Comparison of ENCODE assay signal across 1 cellular context in the genomic region with DNA sequence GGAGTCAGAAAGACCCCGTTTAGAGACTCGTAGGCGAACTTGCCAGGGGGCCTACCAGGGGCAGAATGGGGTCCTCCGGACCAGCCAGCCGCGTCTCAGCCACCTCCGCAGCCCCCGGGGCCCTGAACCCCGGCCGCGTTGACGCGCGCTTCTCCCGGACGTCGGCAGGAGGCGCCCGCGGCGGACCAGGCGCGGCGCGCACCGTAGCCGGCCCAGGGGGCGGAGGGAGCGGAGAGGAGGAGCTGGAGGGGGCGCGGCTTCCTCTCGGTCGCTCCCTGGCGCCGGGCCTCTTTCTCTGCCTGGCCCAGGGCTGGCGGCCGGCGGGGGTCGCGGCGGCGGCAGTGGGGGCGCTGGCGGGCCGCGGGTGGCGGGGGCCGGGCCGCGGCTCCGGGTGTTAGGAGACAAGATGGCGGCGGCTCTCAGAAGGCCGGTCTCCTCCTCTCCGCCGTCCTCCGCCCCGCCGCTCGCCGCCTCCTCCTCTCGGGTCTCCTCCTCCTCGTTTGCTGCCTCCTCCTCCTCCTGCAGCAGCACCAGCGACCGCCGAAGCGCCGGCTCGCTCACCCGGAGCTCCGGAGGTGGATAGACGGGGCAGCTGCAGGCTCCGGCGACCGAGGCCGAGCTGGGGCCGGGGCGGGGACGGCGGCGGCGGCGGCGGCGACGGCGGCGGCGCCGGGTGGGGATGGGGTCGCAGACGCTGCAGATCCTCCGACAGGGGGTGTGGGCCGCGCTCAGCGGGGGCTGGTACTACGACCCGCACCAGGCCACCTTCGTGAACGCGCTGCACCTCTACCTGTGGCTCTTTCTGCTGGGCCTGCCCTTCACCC.
TF ChIP-seq lines count a peak whose summit lies in the region.

A gene (plus strand): TSS at position 288 of the 824 bp plus-strand sequence. CDS start 392 bp downstream, at position 680.

TF ChIP-seq in HepG2, 621 proteins besides CTCF, POLR2A, EP300 and RAD21 (continued from another document and continues in another):
- TF ChIP-seq ZNF12 (CRISPR knock-in tag; IDR thresholded peaks at IDR 0.05) (no peak), ZNF33B (CRISPR knock-in tag; IDR thresholded peaks at IDR 0.05) (no peak), ATRX (CRISPR knock-in tag; IDR thresholded peaks at IDR 0.05; ENCODE audit: borderline replicate concordance) (no peak), ZNF337 (CRISPR knock-in tag; IDR thresholded peaks at IDR 0.05; ENCODE audit: borderline replicate concordance, low read depth) (no peak), ZNF10 (CRISPR knock-in tag; IDR thresholded peaks at IDR 0.05; ENCODE audit: borderline replicate concordance, low read depth) (no peak), ZMYM2 (CRISPR knock-in tag; IDR thresholded peaks at IDR 0.05) (no peak), ZKSCAN1 (IDR thresholded peaks at IDR 0.05; ENCODE audit: low read length) (no peak), ELF1 (CRISPR knock-in tag; IDR thresholded peaks at IDR 0.05) (no peak), ZNF232 (CRISPR knock-in tag; IDR thresholded peaks at IDR 0.05; ENCODE audit: borderline replicate concordance) (no peak), RBM39 (IDR thresholded peaks at IDR 0.05; ENCODE audit: low read depth, low read length, poor library complexity, severe bottlenecking) (no peak), ZNF296 (CRISPR knock-in tag; conservative IDR thresholded peaks at IDR 0.05) (no peak), HOXA3 (CRISPR knock-in tag; IDR thresholded peaks at IDR 0.05) (peak; percentile 62; the same call in 1 of the 2 replicates), AHR (CRISPR knock-in tag; IDR thresholded peaks at IDR 0.05) (no peak), PHF21A (CRISPR knock-in tag; IDR thresholded peaks at IDR 0.05) (peak; percentile 22; the same call in 1 of the 2 replicates), MTF1 (CRISPR knock-in tag; IDR thresholded peaks at IDR 0.05) (no peak), SIN3A (IDR thresholded peaks at IDR 0.05; ENCODE audit: borderline replicate concordance, low read depth, low read length) (peak; percentile 63; the same call in 1 of the 2 replicates), POGZ (CRISPR knock-in tag; IDR thresholded peaks at IDR 0.05) (peak; percentile 85), SP4 (CRISPR knock-in tag; IDR thresholded peaks at IDR 0.05) (peak; percentile 72; the same call in 1 of the 2 replicates), BHLHE40 (IDR thresholded peaks at IDR 0.05; ENCODE audit: low read length) (no peak), TCF12 (IDR thresholded peaks at IDR 0.05) (no peak), TCF12 (CRISPR knock-in tag; IDR thresholded peaks at IDR 0.05) (no peak)
- TF ChIP-seq, protein P1, sequence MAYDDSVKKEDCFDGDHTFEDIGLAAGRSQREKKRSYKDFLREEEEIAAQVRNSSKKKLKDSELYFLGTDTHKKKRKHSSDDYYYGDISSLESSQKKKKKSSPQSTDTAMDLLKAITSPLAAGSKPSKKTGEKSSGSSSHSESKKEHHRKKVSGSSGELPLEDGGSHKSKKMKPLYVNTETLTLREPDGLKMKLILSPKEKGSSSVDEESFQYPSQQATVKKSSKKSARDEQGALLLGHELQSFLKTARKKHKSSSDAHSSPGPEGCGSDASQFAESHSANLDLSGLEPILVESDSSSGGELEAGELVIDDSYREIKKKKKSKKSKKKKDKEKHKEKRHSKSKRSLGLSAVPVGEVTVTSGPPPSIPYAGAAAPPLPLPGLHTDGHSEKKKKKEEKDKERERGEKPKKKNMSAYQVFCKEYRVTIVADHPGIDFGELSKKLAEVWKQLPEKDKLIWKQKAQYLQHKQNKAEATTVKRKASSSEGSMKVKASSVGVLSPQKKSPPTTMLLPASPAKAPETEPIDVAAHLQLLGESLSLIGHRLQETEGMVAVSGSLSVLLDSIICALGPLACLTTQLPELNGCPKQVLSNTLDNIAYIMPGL (CRISPR knock-in tag; IDR thresholded peaks at IDR 0.05; ENCODE audit: borderline replicate concordance in 1 of 2, low read depth in 1 of 2), result peak; percentile 74 to 86; a peak in 2 of 4 replicates
- TF ChIP-seq, protein P2, sequence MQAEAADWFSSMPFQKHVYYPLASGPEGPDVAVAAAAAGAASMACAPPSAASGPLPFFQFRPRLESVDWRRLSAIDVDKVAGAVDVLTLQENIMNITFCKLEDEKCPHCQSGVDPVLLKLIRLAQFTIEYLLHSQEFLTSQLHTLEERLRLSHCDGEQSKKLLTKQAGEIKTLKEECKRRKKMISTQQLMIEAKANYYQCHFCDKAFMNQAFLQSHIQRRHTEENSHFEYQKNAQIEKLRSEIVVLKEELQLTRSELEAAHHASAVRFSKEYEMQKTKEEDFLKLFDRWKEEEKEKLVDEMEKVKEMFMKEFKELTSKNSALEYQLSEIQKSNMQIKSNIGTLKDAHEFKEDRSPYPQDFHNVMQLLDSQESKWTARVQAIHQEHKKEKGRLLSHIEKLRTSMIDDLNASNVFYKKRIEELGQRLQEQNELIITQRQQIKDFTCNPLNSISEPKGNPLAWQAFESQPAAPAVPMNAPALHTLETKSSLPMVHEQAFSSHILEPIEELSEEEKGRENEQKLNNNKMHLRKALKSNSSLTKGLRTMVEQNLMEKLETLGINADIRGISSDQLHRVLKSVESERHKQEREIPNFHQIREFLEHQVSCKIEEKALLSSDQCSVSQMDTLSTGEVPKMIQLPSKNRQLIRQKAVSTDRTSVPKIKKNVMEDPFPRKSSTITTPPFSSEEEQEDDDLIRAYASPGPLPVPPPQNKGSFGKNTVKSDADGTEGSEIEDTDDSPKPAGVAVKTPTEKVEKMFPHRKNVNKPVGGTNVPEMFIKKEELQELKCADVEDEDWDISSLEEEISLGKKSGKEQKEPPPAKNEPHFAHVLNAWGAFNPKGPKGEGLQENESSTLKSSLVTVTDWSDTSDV (CRISPR knock-in tag; IDR thresholded peaks at IDR 0.05), result no peak
- TF ChIP-seq, protein P3, sequence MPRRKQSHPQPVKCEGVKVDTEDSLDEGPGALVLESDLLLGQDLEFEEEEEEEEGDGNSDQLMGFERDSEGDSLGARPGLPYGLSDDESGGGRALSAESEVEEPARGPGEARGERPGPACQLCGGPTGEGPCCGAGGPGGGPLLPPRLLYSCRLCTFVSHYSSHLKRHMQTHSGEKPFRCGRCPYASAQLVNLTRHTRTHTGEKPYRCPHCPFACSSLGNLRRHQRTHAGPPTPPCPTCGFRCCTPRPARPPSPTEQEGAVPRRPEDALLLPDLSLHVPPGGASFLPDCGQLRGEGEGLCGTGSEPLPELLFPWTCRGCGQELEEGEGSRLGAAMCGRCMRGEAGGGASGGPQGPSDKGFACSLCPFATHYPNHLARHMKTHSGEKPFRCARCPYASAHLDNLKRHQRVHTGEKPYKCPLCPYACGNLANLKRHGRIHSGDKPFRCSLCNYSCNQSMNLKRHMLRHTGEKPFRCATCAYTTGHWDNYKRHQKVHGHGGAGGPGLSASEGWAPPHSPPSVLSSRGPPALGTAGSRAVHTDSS (CRISPR knock-in tag; conservative IDR thresholded peaks at IDR 0.05), result no peak
- TF ChIP-seq, protein P4, sequence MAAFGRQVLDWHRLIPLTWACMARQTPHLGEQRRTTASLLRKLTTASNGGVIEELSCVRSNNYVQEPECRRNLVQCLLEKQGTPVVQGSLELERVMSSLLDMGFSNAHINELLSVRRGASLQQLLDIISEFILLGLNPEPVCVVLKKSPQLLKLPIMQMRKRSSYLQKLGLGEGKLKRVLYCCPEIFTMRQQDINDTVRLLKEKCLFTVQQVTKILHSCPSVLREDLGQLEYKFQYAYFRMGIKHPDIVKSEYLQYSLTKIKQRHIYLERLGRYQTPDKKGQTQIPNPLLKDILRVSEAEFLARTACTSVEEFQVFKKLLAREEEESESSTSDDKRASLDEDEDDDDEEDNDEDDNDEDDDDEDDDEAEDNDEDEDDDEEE (CRISPR knock-in tag; IDR thresholded peaks at IDR 0.05), result no peak
- TF ChIP-seq, protein P5, sequence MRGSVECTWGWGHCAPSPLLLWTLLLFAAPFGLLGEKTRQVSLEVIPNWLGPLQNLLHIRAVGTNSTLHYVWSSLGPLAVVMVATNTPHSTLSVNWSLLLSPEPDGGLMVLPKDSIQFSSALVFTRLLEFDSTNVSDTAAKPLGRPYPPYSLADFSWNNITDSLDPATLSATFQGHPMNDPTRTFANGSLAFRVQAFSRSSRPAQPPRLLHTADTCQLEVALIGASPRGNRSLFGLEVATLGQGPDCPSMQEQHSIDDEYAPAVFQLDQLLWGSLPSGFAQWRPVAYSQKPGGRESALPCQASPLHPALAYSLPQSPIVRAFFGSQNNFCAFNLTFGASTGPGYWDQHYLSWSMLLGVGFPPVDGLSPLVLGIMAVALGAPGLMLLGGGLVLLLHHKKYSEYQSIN (CRISPR knock-in tag; IDR thresholded peaks at IDR 0.05; ENCODE audit: borderline replicate concordance), result no peak
- TF ChIP-seq, protein P6, sequence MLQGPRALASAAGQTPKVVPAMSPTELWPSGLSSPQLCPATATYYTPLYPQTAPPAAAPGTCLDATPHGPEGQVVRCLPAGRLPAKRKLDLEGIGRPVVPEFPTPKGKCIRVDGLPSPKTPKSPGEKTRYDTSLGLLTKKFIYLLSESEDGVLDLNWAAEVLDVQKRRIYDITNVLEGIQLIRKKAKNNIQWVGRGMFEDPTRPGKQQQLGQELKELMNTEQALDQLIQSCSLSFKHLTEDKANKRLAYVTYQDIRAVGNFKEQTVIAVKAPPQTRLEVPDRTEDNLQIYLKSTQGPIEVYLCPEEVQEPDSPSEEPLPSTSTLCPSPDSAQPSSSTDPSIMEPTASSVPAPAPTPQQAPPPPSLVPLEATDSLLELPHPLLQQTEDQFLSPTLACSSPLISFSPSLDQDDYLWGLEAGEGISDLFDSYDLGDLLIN (CRISPR knock-in tag; IDR thresholded peaks at IDR 0.05; ENCODE audit: borderline replicate concordance), result no peak
- TF ChIP-seq, protein P7, sequence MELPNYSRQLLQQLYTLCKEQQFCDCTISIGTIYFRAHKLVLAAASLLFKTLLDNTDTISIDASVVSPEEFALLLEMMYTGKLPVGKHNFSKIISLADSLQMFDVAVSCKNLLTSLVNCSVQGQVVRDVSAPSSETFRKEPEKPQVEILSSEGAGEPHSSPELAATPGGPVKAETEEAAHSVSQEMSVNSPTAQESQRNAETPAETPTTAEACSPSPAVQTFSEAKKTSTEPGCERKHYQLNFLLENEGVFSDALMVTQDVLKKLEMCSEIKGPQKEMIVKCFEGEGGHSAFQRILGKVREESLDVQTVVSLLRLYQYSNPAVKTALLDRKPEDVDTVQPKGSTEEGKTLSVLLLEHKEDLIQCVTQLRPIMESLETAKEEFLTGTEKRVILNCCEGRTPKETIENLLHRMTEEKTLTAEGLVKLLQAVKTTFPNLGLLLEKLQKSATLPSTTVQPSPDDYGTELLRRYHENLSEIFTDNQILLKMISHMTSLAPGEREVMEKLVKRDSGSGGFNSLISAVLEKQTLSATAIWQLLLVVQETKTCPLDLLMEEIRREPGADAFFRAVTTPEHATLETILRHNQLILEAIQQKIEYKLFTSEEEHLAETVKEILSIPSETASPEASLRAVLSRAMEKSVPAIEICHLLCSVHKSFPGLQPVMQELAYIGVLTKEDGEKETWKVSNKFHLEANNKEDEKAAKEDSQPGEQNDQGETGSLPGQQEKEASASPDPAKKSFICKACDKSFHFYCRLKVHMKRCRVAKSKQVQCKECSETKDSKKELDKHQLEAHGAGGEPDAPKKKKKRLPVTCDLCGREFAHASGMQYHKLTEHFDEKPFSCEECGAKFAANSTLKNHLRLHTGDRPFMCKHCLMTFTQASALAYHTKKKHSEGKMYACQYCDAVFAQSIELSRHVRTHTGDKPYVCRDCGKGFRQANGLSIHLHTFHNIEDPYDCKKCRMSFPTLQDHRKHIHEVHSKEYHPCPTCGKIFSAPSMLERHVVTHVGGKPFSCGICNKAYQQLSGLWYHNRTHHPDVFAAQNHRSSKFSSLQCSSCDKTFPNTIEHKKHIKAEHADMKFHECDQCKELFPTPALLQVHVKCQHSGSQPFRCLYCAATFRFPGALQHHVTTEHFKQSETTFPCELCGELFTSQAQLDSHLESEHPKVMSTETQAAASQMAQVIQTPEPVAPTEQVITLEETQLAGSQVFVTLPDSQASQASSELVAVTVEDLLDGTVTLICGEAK (IDR thresholded peaks at IDR 0.05), result no peak
- TF ChIP-seq, protein P7 (CRISPR knock-in tag; IDR thresholded peaks at IDR 0.05), result no peak
- TF ChIP-seq, protein P8, sequence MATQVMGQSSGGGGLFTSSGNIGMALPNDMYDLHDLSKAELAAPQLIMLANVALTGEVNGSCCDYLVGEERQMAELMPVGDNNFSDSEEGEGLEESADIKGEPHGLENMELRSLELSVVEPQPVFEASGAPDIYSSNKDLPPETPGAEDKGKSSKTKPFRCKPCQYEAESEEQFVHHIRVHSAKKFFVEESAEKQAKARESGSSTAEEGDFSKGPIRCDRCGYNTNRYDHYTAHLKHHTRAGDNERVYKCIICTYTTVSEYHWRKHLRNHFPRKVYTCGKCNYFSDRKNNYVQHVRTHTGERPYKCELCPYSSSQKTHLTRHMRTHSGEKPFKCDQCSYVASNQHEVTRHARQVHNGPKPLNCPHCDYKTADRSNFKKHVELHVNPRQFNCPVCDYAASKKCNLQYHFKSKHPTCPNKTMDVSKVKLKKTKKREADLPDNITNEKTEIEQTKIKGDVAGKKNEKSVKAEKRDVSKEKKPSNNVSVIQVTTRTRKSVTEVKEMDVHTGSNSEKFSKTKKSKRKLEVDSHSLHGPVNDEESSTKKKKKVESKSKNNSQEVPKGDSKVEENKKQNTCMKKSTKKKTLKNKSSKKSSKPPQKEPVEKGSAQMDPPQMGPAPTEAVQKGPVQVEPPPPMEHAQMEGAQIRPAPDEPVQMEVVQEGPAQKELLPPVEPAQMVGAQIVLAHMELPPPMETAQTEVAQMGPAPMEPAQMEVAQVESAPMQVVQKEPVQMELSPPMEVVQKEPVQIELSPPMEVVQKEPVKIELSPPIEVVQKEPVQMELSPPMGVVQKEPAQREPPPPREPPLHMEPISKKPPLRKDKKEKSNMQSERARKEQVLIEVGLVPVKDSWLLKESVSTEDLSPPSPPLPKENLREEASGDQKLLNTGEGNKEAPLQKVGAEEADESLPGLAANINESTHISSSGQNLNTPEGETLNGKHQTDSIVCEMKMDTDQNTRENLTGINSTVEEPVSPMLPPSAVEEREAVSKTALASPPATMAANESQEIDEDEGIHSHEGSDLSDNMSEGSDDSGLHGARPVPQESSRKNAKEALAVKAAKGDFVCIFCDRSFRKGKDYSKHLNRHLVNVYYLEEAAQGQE (IDR thresholded peaks at IDR 0.05; ENCODE audit: borderline replicate concordance in 1 of 2, low read depth in 1 of 2, low read length in 2 of 2), result no peak; a peak in 1 of 4 replicates
